ENCODE assay signal across 1 cellular context in genomic region chr18:28167835-28168349, GRCh38.
TF ChIP-seq lines count a peak whose summit lies in the region.

No MANE protein-coding gene starts in this region.

TF ChIP-seq in A549, 52 proteins besides CTCF, POLR2A, EP300 and RAD21 (continued from another document):
- TF ChIP-seq, protein P1, sequence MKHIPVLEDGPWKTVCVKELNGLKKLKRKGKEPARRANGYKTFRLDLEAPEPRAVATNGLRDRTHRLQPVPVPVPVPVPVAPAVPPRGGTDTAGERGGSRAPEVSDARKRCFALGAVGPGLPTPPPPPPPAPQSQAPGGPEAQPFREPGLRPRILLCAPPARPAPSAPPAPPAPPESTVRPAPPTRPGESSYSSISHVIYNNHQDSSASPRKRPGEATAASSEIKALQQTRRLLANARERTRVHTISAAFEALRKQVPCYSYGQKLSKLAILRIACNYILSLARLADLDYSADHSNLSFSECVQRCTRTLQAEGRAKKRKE (CRISPR knock-in tag; IDR thresholded peaks at IDR 0.05; ENCODE audit: low read depth): no peak
- no peak for TF ChIP-seq RFX5 (IDR thresholded peaks at IDR 0.05)
